ENCODE assay signal across 8 cellular contexts in the genomic region with DNA sequence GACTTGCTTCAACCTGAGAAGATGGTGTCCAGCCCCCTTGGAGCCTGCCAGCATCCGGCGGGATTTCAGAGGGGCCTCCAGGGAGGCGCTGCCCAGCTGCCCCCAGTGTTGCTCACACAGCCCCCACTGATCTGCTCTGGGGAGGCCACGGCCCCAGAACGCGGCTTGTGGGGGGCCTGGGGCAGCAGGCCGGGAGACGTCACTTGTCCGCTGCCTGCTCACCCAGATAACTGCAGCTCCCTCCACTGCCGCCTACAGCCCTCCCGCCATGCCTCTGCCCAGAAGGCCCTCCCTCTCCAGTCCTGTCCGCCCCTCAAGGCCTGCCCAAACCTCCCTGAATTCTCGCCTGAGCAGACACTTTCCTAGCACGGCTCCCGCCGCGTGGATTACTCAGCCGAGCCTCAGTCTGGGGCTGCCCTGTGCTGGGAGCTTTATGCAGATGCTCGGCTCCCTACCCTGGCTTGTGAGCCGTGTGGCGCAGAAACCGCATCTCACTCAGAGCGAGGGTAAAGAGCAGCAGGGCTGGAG.
DNase-seq lines count a peak whose midpoint lies in the region; ATAC-seq and TF ChIP-seq lines count a peak whose summit lies in the region.

No MANE protein-coding gene starts in this region.

- intact Hi-C loops in tibial artery (cut with DNase I; ENCODE audit: low total_unique reads) = loop anchor here (10.0 kb wide), 1 partner anchor 109 kb away; the partner anchor contains the start of gene ST6GAL1

- H3K27ac ChIP-seq in parathyroid adenoma (no peak overlapping the region), tibial artery (no peak overlapping the region)

- H3K27me3 ChIP-seq in HAP-1 (ENCODE audit: low read depth) (no peaks in the 10 kb centered on the region), parathyroid adenoma (ENCODE audit: control insufficient read depth, insufficient read depth, low read length) (no peaks in the 10 kb centered on the region), tibial artery (peaks cover 0 to 23% of the 10 kb centered on the region in 2 donors)

- H3K9me3 ChIP-seq in HAP-1 (no peaks in the 10 kb centered on the region), parathyroid adenoma (ENCODE audit: control insufficient read depth, low read length) (no peaks in the 10 kb centered on the region), tibial artery (no peaks in the 10 kb centered on the region)

- H3K36me3 ChIP-seq in HAP-1 (replicated peaks) (no peaks in the 10 kb centered on the region; the same call in 1 of the 2 replicates), parathyroid adenoma (ENCODE audit: control insufficient read depth, insufficient read depth, low read length) (no peaks in the 10 kb centered on the region), tibial artery (no peaks in the 10 kb centered on the region)

- peak overlapping the region; percentile 36 for H3K4me3 ChIP-seq in HAP-1
- H3K4me3 ChIP-seq in parathyroid adenoma (ENCODE audit: low read depth, low read length) = no peak overlapping the region
- no peak overlapping the region for H3K4me3 ChIP-seq in tibial artery

- in situ Hi-C loops in HAP-1 (cut with MboI; ENCODE audit: low sequenced_read_pairs) = loop anchor here (25.0 kb wide), 2 partner anchors 312 to 862 kb away; partner anchors contain the start of gene RPL39L

- TF ChIP-seq POLR2A in erythroblast (IDR thresholded peaks at IDR 0.05; ENCODE audit: low read length) = no peak
- TF ChIP-seq POLR2A in GM18505 (IDR thresholded peaks at IDR 0.05; ENCODE audit: borderline replicate concordance, extremely low read depth, insufficient read depth, insufficient read length) = no peak

- no peak for ATAC-seq in GM18505 (IDR thresholded peaks at IDR 0.05; ENCODE audit: unreplicated experiment)
- ATAC-seq in GM19023 (IDR thresholded peaks at IDR 0.05; ENCODE audit: unreplicated experiment) = no peak

- no peak overlapping the region for H3K9ac ChIP-seq in parathyroid adenoma

- H3K4me1 ChIP-seq in HAP-1 (peaks cover 31% of the 10 kb centered on the region), parathyroid adenoma (peaks cover 9% of the 10 kb centered on the region), tibial artery (peaks cover 0 to 26% (median 14%) of the 10 kb centered on the region in 4 donors)

- H3K79me2 ChIP-seq in parathyroid adenoma = no peaks in the 10 kb centered on the region

- H2AFZ ChIP-seq in parathyroid adenoma = peak overlapping the region; percentile 68

- TF ChIP-seq CTCF in parathyroid adenoma (IDR thresholded peaks at IDR 0.05) (no peak), tibial artery (IDR thresholded peaks at IDR 0.05) (no peak)

- DNase-seq in HAP-1 (ENCODE audit: low spot score in 2 of 2) (peak in 1 of 2 experiments; percentile 69), erythroblast (lab: John Stamatoyannopoulos, UW) (peak; percentile 88 to 92), tibial artery (no peak), T1000 (lab: John Stamatoyannopoulos, UW) (no peak)
- DNase-seq in activated CD4-positive, alpha-beta T cell treated with anti-CD3 and anti-CD28 coated beads for 48 hours = peak; percentile 78

- no peak overlapping the region for H3K4me2 ChIP-seq in parathyroid adenoma (ENCODE audit: low read length)

Comparison
In these comparisons a context has a peak if more than half of its experiments do, and no peak if none do; other contexts are left out.
1. DNase-seq: peak in activated CD4-positive, alpha-beta T cell treated with anti-CD3 and anti-CD28 coated beads for 48 hours (single experiment) and erythroblast (2 of 2); none in tibial artery (0 of 2) and T1000 (single experiment).